Comparison of ENCODE assay signal across 8 cellular contexts in the genomic region with DNA sequence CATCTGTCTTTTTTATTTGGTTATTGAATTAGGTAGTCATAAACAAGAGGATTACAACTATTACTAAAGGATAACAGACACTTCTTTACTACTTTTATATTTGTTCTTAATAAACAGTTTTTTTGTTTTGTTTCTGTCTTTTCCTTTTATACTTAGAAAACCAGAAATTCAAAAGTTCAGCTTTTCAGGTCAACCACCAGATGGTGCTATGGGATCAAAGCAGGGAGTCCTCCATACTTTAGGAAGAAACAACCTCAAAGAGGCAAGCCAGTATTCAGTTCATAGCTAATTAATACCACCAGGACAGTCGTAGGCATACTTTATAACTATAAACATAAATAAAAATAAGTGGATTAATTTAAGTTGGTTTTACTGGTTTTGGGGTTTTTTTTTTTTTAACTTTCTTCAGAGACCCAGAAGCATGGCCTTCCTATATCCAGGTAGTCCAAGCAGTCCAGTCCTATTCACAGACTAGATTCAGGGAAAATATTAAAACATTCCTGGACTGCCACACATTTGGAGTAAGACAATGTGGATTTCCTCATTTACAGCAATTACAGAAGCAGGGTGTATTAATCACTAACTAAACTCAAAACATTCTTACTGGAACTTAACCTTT. TPM values are rescaled to one million over a fixed set of nuclear protein-coding genes. Genes with fewer than 3 reads are reported as not detected.
DNase-seq lines count a peak whose midpoint lies in the region; ATAC-seq and TF ChIP-seq lines count a peak whose summit lies in the region.

No MANE protein-coding gene starts in this region.

- POLR2A ChIA-PET in activated CD4-positive, alpha-beta memory T cell treated with anti-CD3 and anti-CD28 coated beads, Interleukin-2, amount 10 ng/mL, durations not matched to agents 7 days and 5 days (lab: Charles Lee), result interaction anchor here (0.7 to 2.0 kb wide), 6 partner anchors 16 to 374 kb away, joined by 3 to 11 read pairs (median 3); a partner anchor contains a TSS

- no peak overlapping the region for H3K4me3 ChIP-seq in fibroblast of the aortic adventitia (ENCODE audit: low read depth, low read length)

- CTCF ChIA-PET in activated CD4-positive, alpha-beta memory T cell treated with anti-CD3 and anti-CD28 coated beads, Interleukin-2, amount 10 ng/mL, durations not matched to agents 7 days and 5 days (lab: Charles Lee), result interaction anchor here (0.9 to 8.2 kb wide), 26 partner anchors 10 to 1283 kb away, joined by 3 to 62 read pairs (median 6); a partner anchor contains a TSS

- TF ChIP-seq CTCF in fibroblast of the aortic adventitia (IDR thresholded peaks at IDR 0.05; ENCODE audit: insufficient read depth, low read length), result peak; percentile 85
- peak in 1 of 3 donors; percentile 73 for TF ChIP-seq CTCF in omental fat pad (IDR thresholded peaks at IDR 0.05)

- H3K9me3 Mint-ChIP-seq in activated CD4-positive, alpha-beta memory T cell treated with anti-CD3 and anti-CD28 coated beads, Interleukin-2, amount 10 ng/mL, durations not matched to agents 7 days and 5 days, result no peaks in the 10 kb centered on the region

- no peak overlapping the region for H3K4me3 Mint-ChIP-seq in activated CD4-positive, alpha-beta memory T cell treated with anti-CD3 and anti-CD28 coated beads, Interleukin-2, amount 10 ng/mL, durations not matched to agents 7 days and 5 days

- ATAC-seq in HG02885 (IDR thresholded peaks at IDR 0.05; ENCODE audit: poor library complexity, unreplicated experiment) (peak; percentile 67), omental fat pad (ENCODE audit: low FRiP score) (peak; percentile 57), HG03439 (IDR thresholded peaks at IDR 0.05; ENCODE audit: unreplicated experiment) (no peak)

- H3K36me3 Mint-ChIP-seq in activated CD4-positive, alpha-beta memory T cell treated with anti-CD3 and anti-CD28 coated beads, Interleukin-2, amount 10 ng/mL, durations not matched to agents 7 days and 5 days (ENCODE audit: low read depth), result no peaks in the 10 kb centered on the region

- peaks cover 23% of the 10 kb centered on the region for H3K4me1 Mint-ChIP-seq in activated CD4-positive, alpha-beta memory T cell treated with anti-CD3 and anti-CD28 coated beads, Interleukin-2, amount 10 ng/mL, durations not matched to agents 7 days and 5 days

- DNase-seq in activated T-cell treated with anti-CD3 and anti-CD28 coated beads for 24 hours (ENCODE audit: low read depth), result peak; percentile 27
- DNase-seq in activated T-cell treated with anti-CD3 and anti-CD28 coated beads, Interleukin-2, amount 50 U/mL, for 48 hours, result no peak
- peak; percentile 3 to 74 for DNase-seq in NCI-H526 (lab: John Stamatoyannopoulos, UW)
- peak; percentile 33 for DNase-seq in activated CD4-positive, alpha-beta memory T cell treated with anti-CD3 and anti-CD28 coated beads, Interleukin-2, amount 10 ng/mL, durations not matched to agents 7 days and 5 days
- peak; percentile 88 for DNase-seq in fibroblast of the aortic adventitia (ENCODE audit: low read depth)
- no peak for DNase-seq in omental fat pad (ENCODE audit: low spot score)

- peaks cover 7% of the 10 kb centered on the region for H3K27me3 Mint-ChIP-seq in activated CD4-positive, alpha-beta memory T cell treated with anti-CD3 and anti-CD28 coated beads, Interleukin-2, amount 10 ng/mL, durations not matched to agents 7 days and 5 days

- H3K27ac Mint-ChIP-seq in activated CD4-positive, alpha-beta memory T cell treated with anti-CD3 and anti-CD28 coated beads, Interleukin-2, amount 10 ng/mL, durations not matched to agents 7 days and 5 days, result no peak overlapping the region

RNA-seq across cellular contexts. Expression of a gene that starts 16.0 kb away (rescaled TPM):
- total RNA-seq in activated CD4-positive, alpha-beta memory T cell treated with anti-CD3 and anti-CD28 coated beads, Interleukin-2, amount 10 ng/mL, durations not matched to agents 7 days and 5 days, result 100 to 1,000 TPM in 1 of 2 experiments, 10 to 100 TPM in 1; 99.7 to 102 TPM
- total RNA-seq in fibroblast of the aortic adventitia (ENCODE audit: low replicate concordance) (253 and 674 TPM in 2 replicates), omental fat pad (100 to 1,000 TPM; 152 to 235 (median 216) TPM)

RNA-seq across cellular contexts. Expression of a gene that starts 51.1 kb away (rescaled TPM):
- 10 to 100 TPM; 41.5 to 43.1 TPM for total RNA-seq in activated CD4-positive, alpha-beta memory T cell treated with anti-CD3 and anti-CD28 coated beads, Interleukin-2, amount 10 ng/mL, durations not matched to agents 7 days and 5 days
- total RNA-seq in fibroblast of the aortic adventitia (ENCODE audit: low replicate concordance) (11.1 and 14.4 TPM in 2 replicates), omental fat pad (10 to 100 TPM in 1 of 4 donors, 1 to 10 TPM in 3; 2.6 to 10.4 (median 5.1) TPM)

Comparison
In these comparisons a context has a peak if more than half of its experiments do, and no peak if none do; other contexts are left out.
1. DNase-seq: peak in activated T-cell treated with anti-CD3 and anti-CD28 coated beads for 24 hours (single experiment), NCI-H526 (2 of 2), activated CD4-positive, alpha-beta memory T cell treated with anti-CD3 and anti-CD28 coated beads, Interleukin-2, amount 10 ng/mL, durations not matched to agents 7 days and 5 days (single experiment) and fibroblast of the aortic adventitia (single experiment); none in activated T-cell treated with anti-CD3 and anti-CD28 coated beads, Interleukin-2, amount 50 U/mL, for 48 hours (0 of 2) and omental fat pad (single experiment).